1 cellular context compared by ENCODE assay signal in the genomic region with DNA sequence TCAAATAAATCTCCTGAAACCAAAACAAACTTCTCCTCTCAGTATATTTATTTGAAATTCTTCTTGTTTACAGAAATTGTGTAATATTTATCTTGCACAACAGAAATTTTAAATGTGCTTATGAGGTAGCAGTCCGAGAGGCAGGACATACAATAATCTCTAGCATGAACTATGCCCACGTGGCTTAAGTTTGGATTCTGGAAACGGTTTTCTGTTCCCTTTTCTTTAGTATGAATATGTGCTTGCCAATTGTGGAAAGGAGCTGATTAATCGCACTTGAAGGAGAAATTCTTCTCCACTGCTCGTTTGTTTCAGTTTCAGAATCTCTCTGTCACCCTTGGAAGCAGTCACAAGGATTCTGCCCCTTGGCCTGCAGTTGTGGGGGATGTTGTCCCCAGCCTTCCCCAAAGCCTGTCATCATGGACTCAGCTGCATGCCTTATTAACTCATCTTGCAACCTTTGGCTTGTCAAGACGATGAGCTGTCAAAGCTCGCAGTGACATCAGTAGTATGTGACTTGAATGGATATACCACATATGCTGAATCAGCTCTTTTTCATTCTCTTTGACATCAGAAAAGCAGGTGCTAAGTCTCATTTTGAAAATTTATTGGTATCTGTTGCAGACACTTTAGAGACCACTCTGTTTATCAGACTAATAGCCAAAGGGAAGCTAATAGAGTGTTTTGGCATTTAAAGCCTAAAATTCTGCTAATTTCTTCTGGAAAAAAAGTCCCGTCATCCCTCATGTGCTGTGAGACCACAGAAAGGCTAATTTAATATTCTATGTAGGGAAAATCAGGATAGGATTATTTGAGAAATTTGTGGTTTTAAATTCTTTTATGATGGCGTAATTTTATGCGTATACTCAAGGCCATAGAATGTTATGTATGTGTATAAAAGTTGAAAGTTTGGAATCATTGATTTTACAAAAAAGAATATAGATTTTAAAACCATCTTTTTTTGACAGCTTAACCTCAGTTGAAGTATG.
TF ChIP-seq lines count a peak whose summit lies in the region.

No MANE protein-coding gene starts in this region.

TF ChIP-seq in HEK293, 187 proteins besides CTCF, POLR2A, EP300 and RAD21 (continued from another document and continues in another):
- TF ChIP-seq, protein P1, sequence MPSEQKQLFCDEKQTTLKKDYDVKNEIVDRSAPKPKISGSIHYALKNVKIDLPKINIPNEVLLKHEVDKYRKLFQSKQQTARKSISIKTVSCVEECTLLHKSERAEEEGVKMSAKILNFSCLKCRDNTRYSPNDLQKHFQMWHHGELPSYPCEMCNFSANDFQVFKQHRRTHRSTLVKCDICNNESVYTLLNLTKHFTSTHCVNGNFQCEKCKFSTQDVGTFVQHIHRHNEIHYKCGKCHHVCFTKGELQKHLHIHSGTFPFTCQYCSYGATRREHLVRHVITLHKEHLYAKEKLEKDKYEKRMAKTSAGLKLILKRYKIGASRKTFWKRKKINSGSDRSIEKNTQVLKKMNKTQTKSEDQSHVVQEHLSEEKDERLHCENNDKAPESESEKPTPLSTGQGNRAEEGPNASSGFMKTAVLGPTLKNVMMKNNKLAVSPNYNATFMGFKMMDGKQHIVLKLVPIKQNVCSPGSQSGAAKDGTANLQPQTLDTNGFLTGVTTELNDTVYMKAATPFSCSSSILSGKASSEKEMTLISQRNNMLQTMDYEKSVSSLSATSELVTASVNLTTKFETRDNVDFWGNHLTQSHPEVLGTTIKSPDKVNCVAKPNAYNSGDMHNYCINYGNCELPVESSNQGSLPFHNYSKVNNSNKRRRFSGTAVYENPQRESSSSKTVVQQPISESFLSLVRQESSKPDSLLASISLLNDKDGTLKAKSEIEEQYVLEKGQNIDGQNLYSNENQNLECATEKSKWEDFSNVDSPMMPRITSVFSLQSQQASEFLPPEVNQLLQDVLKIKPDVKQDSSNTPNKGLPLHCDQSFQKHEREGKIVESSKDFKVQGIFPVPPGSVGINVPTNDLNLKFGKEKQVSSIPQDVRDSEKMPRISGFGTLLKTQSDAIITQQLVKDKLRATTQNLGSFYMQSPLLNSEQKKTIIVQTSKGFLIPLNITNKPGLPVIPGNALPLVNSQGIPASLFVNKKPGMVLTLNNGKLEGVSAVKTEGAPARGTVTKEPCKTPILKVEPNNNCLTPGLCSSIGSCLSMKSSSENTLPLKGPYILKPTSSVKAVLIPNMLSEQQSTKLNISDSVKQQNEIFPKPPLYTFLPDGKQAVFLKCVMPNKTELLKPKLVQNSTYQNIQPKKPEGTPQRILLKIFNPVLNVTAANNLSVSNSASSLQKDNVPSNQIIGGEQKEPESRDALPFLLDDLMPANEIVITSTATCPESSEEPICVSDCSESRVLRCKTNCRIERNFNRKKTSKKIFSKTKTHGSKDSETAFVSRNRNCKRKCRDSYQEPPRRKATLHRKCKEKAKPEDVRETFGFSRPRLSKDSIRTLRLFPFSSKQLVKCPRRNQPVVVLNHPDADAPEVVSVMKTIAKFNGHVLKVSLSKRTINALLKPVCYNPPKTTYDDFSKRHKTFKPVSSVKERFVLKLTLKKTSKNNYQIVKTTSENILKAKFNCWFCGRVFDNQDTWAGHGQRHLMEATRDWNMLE (tag by site-specific recombination; conservative IDR thresholded peaks at IDR 0.05; ENCODE audit: low read depth) = no peak
- TF ChIP-seq ZNF10 (tag by site-specific recombination; IDR thresholded peaks at IDR 0.05) (0 out of 2 replicates have a peak, but pooled peaks have one; percentile 14), FEZF1 (tag by site-specific recombination; IDR thresholded peaks at IDR 0.05) (no peak), PRDM1 (tag by site-specific recombination; IDR thresholded peaks at IDR 0.05) (0 out of 2 replicates have a peak, but pooled peaks have one; percentile 37), KLF1 (tag by site-specific recombination; IDR thresholded peaks at IDR 0.05) (no peak), ZNF48 (tag by site-specific recombination; IDR thresholded peaks at IDR 0.05) (no peak), ZNF140 (tag by site-specific recombination; IDR thresholded peaks at IDR 0.05) (no peak), ZNF37A (tag by site-specific recombination; IDR thresholded peaks at IDR 0.05) (no peak; the same call in 1 of the 2 replicates), ZNF169 (tag by site-specific recombination; IDR thresholded peaks at IDR 0.05) (no peak), ZBTB8A (tag by site-specific recombination; IDR thresholded peaks at IDR 0.05) (no peak), ZNF658 (tag by site-specific recombination; IDR thresholded peaks at IDR 0.05) (no peak), ZBTB20 (tag by site-specific recombination; IDR thresholded peaks at IDR 0.05) (no peak), ZNF184 (tag by site-specific recombination; IDR thresholded peaks at IDR 0.05) (peak; percentile 56; the same call in 1 of the 2 replicates), TRIM28 (IDR thresholded peaks at IDR 0.05; ENCODE audit: borderline replicate concordance, low read length) (peak; percentile 95), ZNF121 (tag by site-specific recombination; IDR thresholded peaks at IDR 0.05) (no peak), OVOL3 (tag by site-specific recombination; IDR thresholded peaks at IDR 0.05) (no peak), ZNF629 (tag by site-specific recombination; IDR thresholded peaks at IDR 0.05) (peak; percentile 94), SP3 (tag by site-specific recombination; IDR thresholded peaks at IDR 0.05) (no peak), ZNF221 (tag by site-specific recombination; IDR thresholded peaks at IDR 0.05; ENCODE audit: borderline replicate concordance) (no peak), ZNF175 (tag by site-specific recombination; IDR thresholded peaks at IDR 0.05) (no peak), ZBTB21 (tag by site-specific recombination; IDR thresholded peaks at IDR 0.05) (peak; percentile 78), SALL2 (tag by site-specific recombination; IDR thresholded peaks at IDR 0.05; ENCODE audit: borderline replicate concordance) (no peak)
- TF ChIP-seq, protein P2, sequence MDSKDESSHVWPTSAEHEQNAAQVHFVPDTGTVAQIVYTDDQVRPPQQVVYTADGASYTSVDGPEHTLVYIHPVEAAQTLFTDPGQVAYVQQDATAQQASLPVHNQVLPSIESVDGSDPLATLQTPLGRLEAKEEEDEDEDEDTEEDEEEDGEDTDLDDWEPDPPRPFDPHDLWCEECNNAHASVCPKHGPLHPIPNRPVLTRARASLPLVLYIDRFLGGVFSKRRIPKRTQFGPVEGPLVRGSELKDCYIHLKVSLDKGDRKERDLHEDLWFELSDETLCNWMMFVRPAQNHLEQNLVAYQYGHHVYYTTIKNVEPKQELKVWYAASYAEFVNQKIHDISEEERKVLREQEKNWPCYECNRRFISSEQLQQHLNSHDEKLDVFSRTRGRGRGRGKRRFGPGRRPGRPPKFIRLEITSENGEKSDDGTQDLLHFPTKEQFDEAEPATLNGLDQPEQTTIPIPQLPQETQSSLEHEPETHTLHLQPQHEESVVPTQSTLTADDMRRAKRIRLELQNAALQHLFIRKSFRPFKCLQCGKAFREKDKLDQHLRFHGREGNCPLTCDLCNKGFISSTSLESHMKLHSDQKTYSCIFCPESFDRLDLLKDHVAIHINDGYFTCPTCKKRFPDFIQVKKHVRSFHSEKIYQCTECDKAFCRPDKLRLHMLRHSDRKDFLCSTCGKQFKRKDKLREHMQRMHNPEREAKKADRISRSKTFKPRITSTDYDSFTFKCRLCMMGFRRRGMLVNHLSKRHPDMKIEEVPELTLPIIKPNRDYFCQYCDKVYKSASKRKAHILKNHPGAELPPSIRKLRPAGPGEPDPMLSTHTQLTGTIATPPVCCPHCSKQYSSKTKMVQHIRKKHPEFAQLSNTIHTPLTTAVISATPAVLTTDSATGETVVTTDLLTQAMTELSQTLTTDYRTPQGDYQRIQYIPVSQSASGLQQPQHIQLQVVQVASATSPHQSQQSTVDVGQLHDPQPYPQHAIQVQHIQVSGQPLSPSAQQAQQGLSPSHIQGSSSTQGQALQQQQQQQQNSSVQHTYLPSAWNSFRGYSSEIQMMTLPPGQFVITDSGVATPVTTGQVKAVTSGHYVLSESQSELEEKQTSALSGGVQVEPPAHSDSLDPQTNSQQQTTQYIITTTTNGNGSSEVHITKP (tag by site-specific recombination; IDR thresholded peaks at IDR 0.05) = peak; percentile 13; the same call in 1 of the 2 replicates
- TF ChIP-seq, protein P3, sequence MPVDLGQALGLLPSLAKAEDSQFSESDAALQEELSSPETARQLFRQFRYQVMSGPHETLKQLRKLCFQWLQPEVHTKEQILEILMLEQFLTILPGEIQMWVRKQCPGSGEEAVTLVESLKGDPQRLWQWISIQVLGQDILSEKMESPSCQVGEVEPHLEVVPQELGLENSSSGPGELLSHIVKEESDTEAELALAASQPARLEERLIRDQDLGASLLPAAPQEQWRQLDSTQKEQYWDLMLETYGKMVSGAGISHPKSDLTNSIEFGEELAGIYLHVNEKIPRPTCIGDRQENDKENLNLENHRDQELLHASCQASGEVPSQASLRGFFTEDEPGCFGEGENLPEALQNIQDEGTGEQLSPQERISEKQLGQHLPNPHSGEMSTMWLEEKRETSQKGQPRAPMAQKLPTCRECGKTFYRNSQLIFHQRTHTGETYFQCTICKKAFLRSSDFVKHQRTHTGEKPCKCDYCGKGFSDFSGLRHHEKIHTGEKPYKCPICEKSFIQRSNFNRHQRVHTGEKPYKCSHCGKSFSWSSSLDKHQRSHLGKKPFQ (tag by site-specific recombination; IDR thresholded peaks at IDR 0.05) = no peak
- TF ChIP-seq, protein P4, sequence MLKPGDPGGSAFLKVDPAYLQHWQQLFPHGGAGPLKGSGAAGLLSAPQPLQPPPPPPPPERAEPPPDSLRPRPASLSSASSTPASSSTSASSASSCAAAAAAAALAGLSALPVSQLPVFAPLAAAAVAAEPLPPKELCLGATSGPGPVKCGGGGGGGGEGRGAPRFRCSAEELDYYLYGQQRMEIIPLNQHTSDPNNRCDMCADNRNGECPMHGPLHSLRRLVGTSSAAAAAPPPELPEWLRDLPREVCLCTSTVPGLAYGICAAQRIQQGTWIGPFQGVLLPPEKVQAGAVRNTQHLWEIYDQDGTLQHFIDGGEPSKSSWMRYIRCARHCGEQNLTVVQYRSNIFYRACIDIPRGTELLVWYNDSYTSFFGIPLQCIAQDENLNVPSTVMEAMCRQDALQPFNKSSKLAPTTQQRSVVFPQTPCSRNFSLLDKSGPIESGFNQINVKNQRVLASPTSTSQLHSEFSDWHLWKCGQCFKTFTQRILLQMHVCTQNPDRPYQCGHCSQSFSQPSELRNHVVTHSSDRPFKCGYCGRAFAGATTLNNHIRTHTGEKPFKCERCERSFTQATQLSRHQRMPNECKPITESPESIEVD (tag by site-specific recombination; IDR thresholded peaks at IDR 0.05) = peak; percentile 58; the same call in 1 of the 2 replicates
- TF ChIP-seq, protein P5, sequence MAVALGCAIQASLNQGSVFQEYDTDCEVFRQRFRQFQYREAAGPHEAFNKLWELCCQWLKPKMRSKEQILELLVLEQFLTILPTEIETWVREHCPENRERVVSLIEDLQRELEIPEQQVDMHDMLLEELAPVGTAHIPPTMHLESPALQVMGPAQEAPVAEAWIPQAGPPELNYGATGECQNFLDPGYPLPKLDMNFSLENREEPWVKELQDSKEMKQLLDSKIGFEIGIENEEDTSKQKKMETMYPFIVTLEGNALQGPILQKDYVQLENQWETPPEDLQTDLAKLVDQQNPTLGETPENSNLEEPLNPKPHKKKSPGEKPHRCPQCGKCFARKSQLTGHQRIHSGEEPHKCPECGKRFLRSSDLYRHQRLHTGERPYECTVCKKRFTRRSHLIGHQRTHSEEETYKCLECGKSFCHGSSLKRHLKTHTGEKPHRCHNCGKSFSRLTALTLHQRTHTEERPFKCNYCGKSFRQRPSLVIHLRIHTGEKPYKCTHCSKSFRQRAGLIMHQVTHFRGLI (tag by site-specific recombination; IDR thresholded peaks at IDR 0.05) = no peak
- TF ChIP-seq, protein P6, sequence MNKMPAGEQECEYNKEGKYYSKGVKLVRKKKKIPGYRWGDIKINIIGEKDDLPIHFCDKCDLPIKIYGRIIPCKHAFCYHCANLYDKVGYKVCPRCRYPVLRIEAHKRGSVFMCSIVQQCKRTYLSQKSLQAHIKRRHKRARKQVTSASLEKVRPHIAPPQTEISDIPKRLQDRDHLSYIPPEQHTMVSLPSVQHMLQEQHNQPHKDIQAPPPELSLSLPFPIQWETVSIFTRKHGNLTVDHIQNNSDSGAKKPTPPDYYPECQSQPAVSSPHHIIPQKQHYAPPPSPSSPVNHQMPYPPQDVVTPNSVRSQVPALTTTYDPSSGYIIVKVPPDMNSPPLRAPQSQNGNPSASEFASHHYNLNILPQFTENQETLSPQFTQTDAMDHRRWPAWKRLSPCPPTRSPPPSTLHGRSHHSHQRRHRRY (tag by site-specific recombination; IDR thresholded peaks at IDR 0.05) = no peak
- TF ChIP-seq, protein P7, sequence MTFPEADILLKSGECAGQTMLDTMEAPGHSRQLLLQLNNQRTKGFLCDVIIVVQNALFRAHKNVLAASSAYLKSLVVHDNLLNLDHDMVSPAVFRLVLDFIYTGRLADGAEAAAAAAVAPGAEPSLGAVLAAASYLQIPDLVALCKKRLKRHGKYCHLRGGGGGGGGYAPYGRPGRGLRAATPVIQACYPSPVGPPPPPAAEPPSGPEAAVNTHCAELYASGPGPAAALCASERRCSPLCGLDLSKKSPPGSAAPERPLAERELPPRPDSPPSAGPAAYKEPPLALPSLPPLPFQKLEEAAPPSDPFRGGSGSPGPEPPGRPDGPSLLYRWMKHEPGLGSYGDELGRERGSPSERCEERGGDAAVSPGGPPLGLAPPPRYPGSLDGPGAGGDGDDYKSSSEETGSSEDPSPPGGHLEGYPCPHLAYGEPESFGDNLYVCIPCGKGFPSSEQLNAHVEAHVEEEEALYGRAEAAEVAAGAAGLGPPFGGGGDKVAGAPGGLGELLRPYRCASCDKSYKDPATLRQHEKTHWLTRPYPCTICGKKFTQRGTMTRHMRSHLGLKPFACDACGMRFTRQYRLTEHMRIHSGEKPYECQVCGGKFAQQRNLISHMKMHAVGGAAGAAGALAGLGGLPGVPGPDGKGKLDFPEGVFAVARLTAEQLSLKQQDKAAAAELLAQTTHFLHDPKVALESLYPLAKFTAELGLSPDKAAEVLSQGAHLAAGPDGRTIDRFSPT (tag by site-specific recombination; IDR thresholded peaks at IDR 0.05) = no peak
- TF ChIP-seq, protein P8, sequence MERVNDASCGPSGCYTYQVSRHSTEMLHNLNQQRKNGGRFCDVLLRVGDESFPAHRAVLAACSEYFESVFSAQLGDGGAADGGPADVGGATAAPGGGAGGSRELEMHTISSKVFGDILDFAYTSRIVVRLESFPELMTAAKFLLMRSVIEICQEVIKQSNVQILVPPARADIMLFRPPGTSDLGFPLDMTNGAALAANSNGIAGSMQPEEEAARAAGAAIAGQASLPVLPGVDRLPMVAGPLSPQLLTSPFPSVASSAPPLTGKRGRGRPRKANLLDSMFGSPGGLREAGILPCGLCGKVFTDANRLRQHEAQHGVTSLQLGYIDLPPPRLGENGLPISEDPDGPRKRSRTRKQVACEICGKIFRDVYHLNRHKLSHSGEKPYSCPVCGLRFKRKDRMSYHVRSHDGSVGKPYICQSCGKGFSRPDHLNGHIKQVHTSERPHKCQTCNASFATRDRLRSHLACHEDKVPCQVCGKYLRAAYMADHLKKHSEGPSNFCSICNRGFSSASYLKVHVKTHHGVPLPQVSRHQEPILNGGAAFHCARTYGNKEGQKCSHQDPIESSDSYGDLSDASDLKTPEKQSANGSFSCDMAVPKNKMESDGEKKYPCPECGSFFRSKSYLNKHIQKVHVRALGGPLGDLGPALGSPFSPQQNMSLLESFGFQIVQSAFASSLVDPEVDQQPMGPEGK (tag by site-specific recombination; IDR thresholded peaks at IDR 0.05) = no peak
- TF ChIP-seq, protein P9, sequence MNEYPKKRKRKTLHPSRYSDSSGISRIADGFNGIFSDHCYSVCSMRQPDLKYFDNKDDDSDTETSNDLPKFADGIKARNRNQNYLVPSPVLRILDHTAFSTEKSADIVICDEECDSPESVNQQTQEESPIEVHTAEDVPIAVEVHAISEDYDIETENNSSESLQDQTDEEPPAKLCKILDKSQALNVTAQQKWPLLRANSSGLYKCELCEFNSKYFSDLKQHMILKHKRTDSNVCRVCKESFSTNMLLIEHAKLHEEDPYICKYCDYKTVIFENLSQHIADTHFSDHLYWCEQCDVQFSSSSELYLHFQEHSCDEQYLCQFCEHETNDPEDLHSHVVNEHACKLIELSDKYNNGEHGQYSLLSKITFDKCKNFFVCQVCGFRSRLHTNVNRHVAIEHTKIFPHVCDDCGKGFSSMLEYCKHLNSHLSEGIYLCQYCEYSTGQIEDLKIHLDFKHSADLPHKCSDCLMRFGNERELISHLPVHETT (tag by site-specific recombination; IDR thresholded peaks at IDR 0.05) = 0 out of 2 replicates have a peak, but pooled peaks have one; percentile 53
